In genomic region chr14:55807536-55807935, GRCh38 we compare ENCODE assay signal across 10 cellular contexts.
DNase-seq lines count a peak whose midpoint lies in the region; ATAC-seq and TF ChIP-seq lines count a peak whose summit lies in the region.
"Had no signal": no experiment of that assay in that cellular context is flagged by ENCODE, and none has a peak within 500 bp of the region (broad histone marks: within the 10 kb centered on the region; RNA-seq: fewer than 3 reads in every experiment).

No MANE protein-coding gene starts in this region.

- peak overlapping the region; percentile 4 for H3K4me3 ChIP-seq in CD8-positive, alpha-beta memory T cell (ENCODE audit: low read length)

- no peaks in the 10 kb centered on the region for H3K9me3 ChIP-seq in CD8-positive, alpha-beta memory T cell (ENCODE audit: low read length)

- ATAC-seq in GM21529 (IDR thresholded peaks at IDR 0.05; ENCODE audit: unreplicated experiment) (peak; percentile 12), GM21526 (IDR thresholded peaks at IDR 0.05; ENCODE audit: low FRiP score, unreplicated experiment) (no peak)
- peak; percentile 13 for ATAC-seq in activated naive CD8-positive, alpha-beta T cell treated with anti-CD3 and anti-CD28 coated beads, Interleukin-2, amount 10 ng/mL, durations not matched to agents 7 days and 5 days (ENCODE audit: low read depth)

- TF ChIP-seq CTCF in mesothelial cell of epicardium (IDR thresholded peaks at IDR 0.05; ENCODE audit: unreplicated experiment) = no peak

- peaks cover 32% of the 10 kb centered on the region for H3K4me1 ChIP-seq in CD8-positive, alpha-beta memory T cell (ENCODE audit: insufficient read depth, low read length)

- peaks cover 0 to 27% (median 0%) of the 10 kb centered on the region in 3 donors for H3K36me3 Mint-ChIP-seq in CD8-positive, alpha-beta memory T cell
- H3K36me3 Mint-ChIP-seq in activated naive CD8-positive, alpha-beta T cell treated with anti-CD3 and anti-CD28 coated beads, Interleukin-2, amount 10 ng/mL, durations not matched to agents 7 days and 5 days = peaks cover 12% of the 10 kb centered on the region
- no peaks in the 10 kb centered on the region for H3K36me3 Mint-ChIP-seq in mesothelial cell of epicardium

- POLR2A ChIA-PET in CD8-positive, alpha-beta memory T cell (lab: Charles Lee) = no interaction called here
- POLR2A ChIA-PET in activated naive CD8-positive, alpha-beta T cell treated with anti-CD3 and anti-CD28 coated beads, Interleukin-2, amount 10 ng/mL, durations not matched to agents 7 days and 5 days (lab: Charles Lee) = no interaction called here

- peaks cover 0 to 11% (median 8%) of the 10 kb centered on the region in 5 donors for H3K9me3 Mint-ChIP-seq in CD8-positive, alpha-beta memory T cell
- H3K9me3 Mint-ChIP-seq in activated naive CD8-positive, alpha-beta T cell treated with anti-CD3 and anti-CD28 coated beads, Interleukin-2, amount 10 ng/mL, durations not matched to agents 7 days and 5 days = peaks cover 13% of the 10 kb centered on the region
- peaks cover 21% of the 10 kb centered on the region for H3K9me3 Mint-ChIP-seq in mesothelial cell of epicardium

- H3K4me3 Mint-ChIP-seq in CD8-positive, alpha-beta memory T cell = peak overlapping the region; percentile 4 to 77 (median 65)
- peak overlapping the region; percentile 31 for H3K4me3 Mint-ChIP-seq in activated naive CD8-positive, alpha-beta T cell treated with anti-CD3 and anti-CD28 coated beads, Interleukin-2, amount 10 ng/mL, durations not matched to agents 7 days and 5 days
- H3K4me3 Mint-ChIP-seq in mesothelial cell of epicardium = no peak overlapping the region
- H3K4me3 Mint-ChIP-seq: H9, memory B cell had no signal

- H3K27ac Mint-ChIP-seq in CD8-positive, alpha-beta memory T cell = peak overlapping the region; percentile 79 to 98 (median 95)
- H3K27ac Mint-ChIP-seq in activated naive CD8-positive, alpha-beta T cell treated with anti-CD3 and anti-CD28 coated beads, Interleukin-2, amount 10 ng/mL, durations not matched to agents 7 days and 5 days = peak overlapping the region; percentile 84
- H3K27ac Mint-ChIP-seq in mesothelial cell of epicardium = peak overlapping the region; percentile 51
- H3K27ac Mint-ChIP-seq: H9, memory B cell had no signal

- H3K27me3 Mint-ChIP-seq in CD8-positive, alpha-beta memory T cell = peaks cover 4 to 12% of the 10 kb centered on the region in 2 donors
- H3K27me3 Mint-ChIP-seq in activated naive CD8-positive, alpha-beta T cell treated with anti-CD3 and anti-CD28 coated beads, Interleukin-2, amount 10 ng/mL, durations not matched to agents 7 days and 5 days = peaks cover 8% of the 10 kb centered on the region
- peaks cover 8% of the 10 kb centered on the region for H3K27me3 Mint-ChIP-seq in mesothelial cell of epicardium (ENCODE audit: low read depth)

- CTCF ChIA-PET in CD8-positive, alpha-beta memory T cell (lab: Charles Lee) = no interaction called here

- H3K27me3 ChIP-seq in CD8-positive, alpha-beta memory T cell (ENCODE audit: insufficient read depth, low read length, poor library complexity, severe bottlenecking) = no peaks in the 10 kb centered on the region

- no peak overlapping the region for H3K27ac ChIP-seq in CD8-positive, alpha-beta memory T cell (ENCODE audit: low read depth, low read length)

- DNase-seq in CD8-positive, alpha-beta memory T cell = no peak
- DNase-seq in activated naive CD8-positive, alpha-beta T cell treated with anti-CD3 and anti-CD28 coated beads, Interleukin-2, amount 10 ng/mL, durations not matched to agents 7 days and 5 days = no peak
- DNase-seq in mesothelial cell of epicardium (ENCODE audit: low spot score in 2 of 2, unreplicated experiment in 2 of 2) (no peak), SKM-1 (lab: John Stamatoyannopoulos, UW; ENCODE audit: unreplicated experiment) (no peak), NCI-H510A treated with DMSO at 0.1 percent for 48 hours (lab: John Stamatoyannopoulos, UW) (no peak)
- no peak for DNase-seq in stimulated activated CD4-positive, alpha-beta T cell treated with anti-CD3 and anti-CD28 coated beads, Interleukin-12 subunit alpha, Interleukin-12 subunit beta, amount 100 ng/mL, for 4 hours
- DNase-seq: H9 had no signal

- no peaks in the 10 kb centered on the region for H3K36me3 ChIP-seq in CD8-positive, alpha-beta memory T cell (ENCODE audit: insufficient read depth, low read length)

- H3K4me1 Mint-ChIP-seq in CD8-positive, alpha-beta memory T cell = peaks cover 35 to 59% (median 49%) of the 10 kb centered on the region in 3 donors
- peaks cover 27% of the 10 kb centered on the region for H3K4me1 Mint-ChIP-seq in activated naive CD8-positive, alpha-beta T cell treated with anti-CD3 and anti-CD28 coated beads, Interleukin-2, amount 10 ng/mL, durations not matched to agents 7 days and 5 days
- peaks cover 19% of the 10 kb centered on the region for H3K4me1 Mint-ChIP-seq in mesothelial cell of epicardium
